ENCODE assay signal across 1 cellular context in the genomic region with DNA sequence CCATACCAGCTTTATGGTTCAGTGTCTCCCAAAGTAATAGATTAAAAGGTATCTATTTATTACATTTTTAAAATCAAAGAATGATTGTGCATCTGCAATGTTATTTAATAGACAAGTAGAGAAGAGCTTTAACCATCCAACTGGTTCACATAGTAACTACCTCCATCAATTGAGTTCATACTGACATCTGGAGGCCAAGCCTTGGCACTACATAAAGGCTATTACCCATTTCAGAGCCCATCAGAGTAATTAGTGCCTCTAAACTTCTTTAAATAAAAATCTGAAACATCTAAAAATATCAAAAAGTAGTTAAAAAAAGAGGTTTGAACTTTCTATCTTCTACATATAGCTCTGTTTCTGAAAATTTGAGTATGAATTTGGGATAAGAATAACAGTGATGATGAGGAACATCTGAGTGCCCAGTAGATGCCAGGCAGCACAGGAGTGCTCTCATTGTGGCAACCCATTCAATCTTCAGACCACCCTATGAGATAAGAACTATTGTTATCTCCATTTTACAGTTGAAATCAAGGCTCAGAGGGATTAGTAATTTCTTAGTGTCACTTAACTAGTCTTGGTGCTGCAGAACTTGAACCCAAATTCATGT.
TF ChIP-seq lines count a peak whose summit lies in the region.

No MANE protein-coding gene starts in this region.

TF ChIP-seq in HCT116, 20 proteins besides CTCF, POLR2A, EP300 and RAD21 (continued from another document):
- TF ChIP-seq TCF7L2 (IDR thresholded peaks at IDR 0.05; ENCODE audit: borderline replicate concordance, extremely low read depth, insufficient read depth, insufficient read length), result no peak
- no peak for TF ChIP-seq YY1 (IDR thresholded peaks at IDR 0.05; ENCODE audit: extremely low read depth, insufficient replicate concordance, low read depth, low read length)
- no peak for TF ChIP-seq ZNF274 (IDR thresholded peaks at IDR 0.05; ENCODE audit: low read depth, low read length)
- TF ChIP-seq CEBPB (IDR thresholded peaks at IDR 0.05; ENCODE audit: low read depth), result no peak
- TF ChIP-seq EGR1 (IDR thresholded peaks at IDR 0.05; ENCODE audit: low read depth), result no peak
- TF ChIP-seq, protein P1, sequence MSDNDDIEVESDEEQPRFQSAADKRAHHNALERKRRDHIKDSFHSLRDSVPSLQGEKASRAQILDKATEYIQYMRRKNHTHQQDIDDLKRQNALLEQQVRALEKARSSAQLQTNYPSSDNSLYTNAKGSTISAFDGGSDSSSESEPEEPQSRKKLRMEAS (IDR thresholded peaks at IDR 0.05), result no peak
